Comparison of ENCODE assay signal across 9 cellular contexts in genomic region chr6:133551847-133552331, GRCh38.
DNase-seq lines count a peak whose midpoint lies in the region; ATAC-seq and TF ChIP-seq lines count a peak whose summit lies in the region.
"Had no signal": no experiment of that assay in that cellular context is flagged by ENCODE, and none has a peak within 500 bp of the region (broad histone marks: within the 10 kb centered on the region; RNA-seq: fewer than 3 reads in every experiment).

No MANE protein-coding gene starts in this region.

- TF ChIP-seq CTCF in left ventricle myocardium inferior (IDR thresholded peaks at IDR 0.05; ENCODE audit: borderline replicate concordance) = no peak

- DNase-seq in GM03348 (ENCODE audit: low spot score) (peak; percentile 89), left ventricle myocardium inferior (peak; percentile 28), inferior parietal cortex (ENCODE audit: extremely low spot score) (no peak), NCI-H187 treated with DMSO at 0.1 percent for 48 hours (lab: John Stamatoyannopoulos, UW) (no peak)
- no peak for DNase-seq in activated naive CD4-positive, alpha-beta T cell treated with Interleukin-2 at 50 U/mL for 16 hours
- DNase-seq: stimulated activated CD4-positive, alpha-beta T cell treated with anti-CD3 and anti-CD28 coated beads, Interleukin-2, amount 100 ng/mL, for 48 hours had no signal

- peak overlapping the region; percentile 51 for H3K27ac ChIP-seq in left ventricle myocardium inferior (replicated peaks)

- H3K4me3 ChIP-seq in left ventricle myocardium inferior = no peak overlapping the region
- H3K4me3 ChIP-seq in skeletal muscle satellite cell (ENCODE audit: low read length) = no peak overlapping the region

- intact Hi-C loops in left ventricle myocardium inferior (cut with micrococcal nuclease) = loop anchor here (5.0 kb wide), 1 partner anchor 720 kb away; no protein-coding TSS in a partner anchor

- H3K4me2 ChIP-seq in skeletal muscle satellite cell (ENCODE audit: low read length) = peak overlapping the region; percentile 62

- H3K36me3 ChIP-seq in left ventricle myocardium inferior (no peaks in the 10 kb centered on the region), skeletal muscle satellite cell (ENCODE audit: insufficient read depth, low read length) (no peaks in the 10 kb centered on the region)

- no peaks in the 10 kb centered on the region for H3K9me3 ChIP-seq in left ventricle myocardium inferior (replicated peaks)
- no peaks in the 10 kb centered on the region for H3K9me3 ChIP-seq in skeletal muscle satellite cell (replicated peaks; ENCODE audit: low read length)

- H3K4me1 ChIP-seq in left ventricle myocardium inferior = peaks cover 30% of the 10 kb centered on the region
- peaks cover 16% of the 10 kb centered on the region for H3K4me1 ChIP-seq in skeletal muscle satellite cell (ENCODE audit: control insufficient read depth, insufficient read depth, low read length)

- H3K9ac ChIP-seq in skeletal muscle satellite cell (ENCODE audit: low read depth, low read length) = peak overlapping the region; percentile 16

- ATAC-seq in SK-N-SH treated with all-trans-retinoic acid at 6 μM for 48 hours = peak; percentile 91
- no peak for ATAC-seq in GM19397 (IDR thresholded peaks at IDR 0.05; ENCODE audit: unreplicated experiment)

- H3K27me3 ChIP-seq in left ventricle myocardium inferior (ENCODE audit: low read depth) = no peaks in the 10 kb centered on the region
- H3K27me3 ChIP-seq in skeletal muscle satellite cell (ENCODE audit: control insufficient read depth, insufficient read depth, low read length) = no peaks in the 10 kb centered on the region

TF ChIP-seq in SK-N-SH treated with all-trans-retinoic acid at 6 μM for 48 hours, 23 proteins besides CTCF, POLR2A, EP300 and RAD21:
- TF ChIP-seq PATZ1 (CRISPR knock-in tag; IDR thresholded peaks at IDR 0.05; ENCODE audit: borderline replicate concordance) = peak; percentile 30; the same call in 1 of the 2 replicates
- TF ChIP-seq ZNF70 (CRISPR knock-in tag; IDR thresholded peaks at IDR 0.05) = no peak
- TF ChIP-seq ZNF565 (CRISPR knock-in tag; conservative IDR thresholded peaks at IDR 0.05; ENCODE audit: low read depth) = no peak
- no peak for TF ChIP-seq CREB5 (CRISPR knock-in tag; IDR thresholded peaks at IDR 0.05; ENCODE audit: low read depth)
- no peak for TF ChIP-seq PPARA (CRISPR knock-in tag; IDR thresholded peaks at IDR 0.05; ENCODE audit: borderline replicate concordance)
- no peak for TF ChIP-seq TSHZ2 (CRISPR knock-in tag; IDR thresholded peaks at IDR 0.05)
- peak; percentile 54 for TF ChIP-seq ISL1 (CRISPR knock-in tag; IDR thresholded peaks at IDR 0.05)
- no peak for TF ChIP-seq GLIS3 (CRISPR knock-in tag; IDR thresholded peaks at IDR 0.05)
- TF ChIP-seq ZFP3 (CRISPR knock-in tag; IDR thresholded peaks at IDR 0.05) = no peak

Comparison
In these comparisons a context has a peak if more than half of its experiments do, and no peak if none do; other contexts are left out.
1. DNase-seq: peak in GM03348 (single experiment) and left ventricle myocardium inferior (single experiment); none in activated naive CD4-positive, alpha-beta T cell treated with Interleukin-2 at 50 U/mL for 16 hours (single experiment), inferior parietal cortex (single experiment) and NCI-H187 treated with DMSO at 0.1 percent for 48 hours (single experiment).